2 cellular contexts compared by ENCODE assay signal in genomic region chr17:15341966-15342365, GRCh38.
TF ChIP-seq lines count a peak whose summit lies in the region.

No MANE protein-coding gene starts in this region.

TF ChIP-seq in IMR-90, 13 proteins besides CTCF, POLR2A, EP300 and RAD21:
- TF ChIP-seq RFX5 (IDR thresholded peaks at IDR 0.05; ENCODE audit: low read depth, low read length) (no peak), MAZ (IDR thresholded peaks at IDR 0.05; ENCODE audit: borderline replicate concordance, low read depth, low read length) (no peak), BHLHE40 (IDR thresholded peaks at IDR 0.05; ENCODE audit: low read depth, low read length) (no peak), CHD1 (IDR thresholded peaks at IDR 0.05; ENCODE audit: low read depth, low read length) (no peak), SMC3 (IDR thresholded peaks at IDR 0.05; ENCODE audit: low read depth, low read length) (no peak), RCOR1 (IDR thresholded peaks at IDR 0.05; ENCODE audit: insufficient replicate concordance, low read length) (no peak), FOS (IDR thresholded peaks at IDR 0.05; ENCODE audit: low read depth, low read length) (no peak), NFE2L2 (IDR thresholded peaks at IDR 0.05; ENCODE audit: low read depth, low read length) (no peak), ELK1 (IDR thresholded peaks at IDR 0.05; ENCODE audit: borderline replicate concordance, low read depth, low read length) (no peak), MAFK (IDR thresholded peaks at IDR 0.05; ENCODE audit: low read depth, low read length) (no peak), USF2 (IDR thresholded peaks at IDR 0.05; ENCODE audit: low read depth, low read length) (no peak), CEBPB (IDR thresholded peaks at IDR 0.05; ENCODE audit: low read depth, low read length) (no peak), MXI1 (IDR thresholded peaks at IDR 0.05; ENCODE audit: borderline replicate concordance, low read depth, low read length) (no peak)

TF ChIP-seq in H1, 55 proteins besides CTCF, POLR2A, EP300 and RAD21:
- TF ChIP-seq HDAC2 (IDR thresholded peaks at IDR 0.05; ENCODE audit: borderline replicate concordance in 1 of 2, low read depth in 2 of 2, low read length in 2 of 2), result no peak
- TF ChIP-seq E2F6 (IDR thresholded peaks at IDR 0.05), result no peak
- no peak for TF ChIP-seq TEAD4 (IDR thresholded peaks at IDR 0.05; ENCODE audit: low read depth, low read length)
- no peak for TF ChIP-seq SP2 (IDR thresholded peaks at IDR 0.05; ENCODE audit: low read length)
- no peak for TF ChIP-seq POLR2AphosphoS5 (IDR thresholded peaks at IDR 0.05; ENCODE audit: low read depth, low read length)
- TF ChIP-seq CBX5 (IDR thresholded peaks at IDR 0.05; ENCODE audit: low read depth, low read length), result no peak
- TF ChIP-seq MAFK (IDR thresholded peaks at IDR 0.05; ENCODE audit: low read depth, low read length), result no peak
- TF ChIP-seq NRF1 (IDR thresholded peaks at IDR 0.05; ENCODE audit: low read depth, low read length), result no peak
- TF ChIP-seq TBP (IDR thresholded peaks at IDR 0.05; ENCODE audit: low read depth, low read length), result no peak
- TF ChIP-seq SIRT6 (IDR thresholded peaks at IDR 0.05; ENCODE audit: low read length), result no peak
